ENCODE assay signal across 22 cellular contexts in the genomic region with DNA sequence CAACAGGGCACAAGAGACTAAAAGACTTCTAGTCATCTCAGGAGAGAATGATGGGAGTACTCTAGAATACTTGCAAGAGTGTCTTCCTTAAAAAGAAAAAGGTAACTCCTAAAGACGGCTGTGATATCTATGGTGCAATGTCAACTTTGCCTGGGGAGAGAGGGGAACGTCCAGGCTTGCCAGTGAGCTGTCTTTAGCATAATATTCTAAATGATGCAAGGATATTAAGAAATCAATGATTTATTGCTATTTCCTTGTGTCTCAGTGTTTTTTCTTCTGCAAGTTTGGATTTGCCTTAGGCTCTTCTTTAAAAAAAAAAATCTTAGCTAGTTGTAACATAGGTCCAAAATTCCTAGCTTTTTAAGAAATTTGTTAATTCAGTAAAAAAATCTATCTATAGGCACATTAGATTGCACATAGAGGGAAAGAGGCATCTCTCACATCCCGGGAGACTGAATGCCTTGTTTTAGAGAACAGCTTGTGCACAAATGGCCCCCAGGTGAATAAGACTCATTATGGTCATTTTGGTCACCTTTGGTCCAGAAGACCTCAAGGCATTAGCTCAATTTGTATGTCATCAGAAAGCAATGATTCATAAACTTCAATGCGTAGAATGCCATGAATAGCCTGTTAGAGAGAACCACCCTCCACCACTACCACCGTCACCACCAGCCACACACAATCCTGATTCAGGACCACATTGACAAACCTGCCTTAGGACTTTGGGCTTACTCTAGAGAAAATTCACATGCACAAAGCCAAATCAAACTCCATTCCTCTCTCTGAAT.
DNase-seq lines count a peak whose midpoint lies in the region; ATAC-seq, FAIRE-seq and TF ChIP-seq lines count a peak whose summit lies in the region.
"Had no signal": no experiment of that assay in that cellular context is flagged by ENCODE, and none has a peak within 500 bp of the region (broad histone marks: within the 10 kb centered on the region; RNA-seq: fewer than 3 reads in every experiment).

No MANE protein-coding gene starts in this region.

- TF ChIP-seq CTCF in left ventricle myocardium inferior (IDR thresholded peaks at IDR 0.05; ENCODE audit: borderline replicate concordance): no peak
- TF ChIP-seq CTCF in right atrium auricular region (IDR thresholded peaks at IDR 0.05): no peak
- TF ChIP-seq CTCF in keratinocyte (optimal IDR thresholded peaks at IDR 0.05 in 1 of 3, IDR thresholded peaks at IDR 0.05 in 1 of 3, conservative IDR thresholded peaks at IDR 0.05 in 1 of 3; ENCODE audit: extremely low read depth in 1 of 3, insufficient read depth in 2 of 3, low read length in 3 of 3): no peak

- H3K27ac ChIP-seq in left ventricle myocardium inferior (replicated peaks) (peak overlapping the region; percentile 41), right atrium auricular region (no peak overlapping the region), keratinocyte (ENCODE audit: control insufficient read depth, insufficient read depth, low read length) (peak overlapping the region; percentile 78)
- H3K27ac ChIP-seq: BLaER1, GM23248, SJSA1 had no signal

- H3K9me3 ChIP-seq in left ventricle myocardium inferior (replicated peaks) (no peaks in the 10 kb centered on the region), right atrium auricular region (no peaks in the 10 kb centered on the region), keratinocyte (ENCODE audit: control insufficient read depth, low read depth, low read length) (no peaks in the 10 kb centered on the region)
- H3K9me3 ChIP-seq: BLaER1, SJSA1 had no signal

- dilution Hi-C loops in keratinocyte (cut with MboI; ENCODE audit: extremely low pct_ligation_motif_present, low sequenced_read_pairs): no loop called here

- no peak overlapping the region for H3K4me3 ChIP-seq in left ventricle myocardium inferior
- H3K4me3 ChIP-seq in right atrium auricular region: no peak overlapping the region
- peak overlapping the region in 2 of 3 experiments; percentile 13 to 30 for H3K4me3 ChIP-seq in keratinocyte (ENCODE audit: control insufficient read depth in 2 of 3, extremely low read depth in 1 of 3, insufficient read depth in 2 of 3, low read depth in 1 of 3, low read length in 3 of 3)
- H3K4me3 ChIP-seq: BLaER1, GM23248, SJSA1 had no signal

- no peak for ATAC-seq in HG02678 (IDR thresholded peaks at IDR 0.05; ENCODE audit: unreplicated experiment)
- no peak for ATAC-seq in GM19397 (IDR thresholded peaks at IDR 0.05; ENCODE audit: unreplicated experiment)
- no peak for ATAC-seq in HG03460 (IDR thresholded peaks at IDR 0.05; ENCODE audit: unreplicated experiment)

- DNase-seq in left ventricle myocardium inferior (no peak), right atrium auricular region (ENCODE audit: low spot score) (no peak), amniotic epithelial cell (ENCODE audit: low read depth) (peak; percentile 44), keratinocyte (ENCODE audit: low read depth, low spot score) (no peak)
- no peak for DNase-seq in stimulated activated CD4-positive, alpha-beta T cell treated with anti-CD3 and anti-CD28 coated beads, Interleukin-2, amount 100 ng/mL, for 48 hours
- DNase-seq: 8988T; CD8-positive, alpha-beta memory T cell; DMS79 treated with DMSO at 0.1 percent for 48 hours; GM23248; HCEC 1CT; KG1; NCI-H1436; NCI-H2029; NCI-H2171 treated with DMSO at 0.1 percent for 48 hours; NCI-H446 treated with DMSO at 0.1 percent for 48 hours; NCI-H748 treated with DMSO at 0.1 percent for 48 hours; RPMI8226 had no signal

- H3K4me1 ChIP-seq in left ventricle myocardium inferior (peaks cover 60% of the 10 kb centered on the region), right atrium auricular region (peaks cover 0 to 25% of the 10 kb centered on the region in 2 donors), keratinocyte (ENCODE audit: control insufficient read depth, extremely low read depth, insufficient read depth, low read length) (peaks cover 42% of the 10 kb centered on the region)
- H3K4me1 ChIP-seq: BLaER1 had no signal

- H3K27me3 ChIP-seq in left ventricle myocardium inferior (ENCODE audit: low read depth): no peaks in the 10 kb centered on the region
- H3K27me3 ChIP-seq in right atrium auricular region: no peaks in the 10 kb centered on the region
- H3K27me3 ChIP-seq in keratinocyte (ENCODE audit: control insufficient read depth, extremely low read depth, insufficient read depth, low read length): no peaks in the 10 kb centered on the region
- H3K27me3 ChIP-seq: BLaER1, SJSA1 had no signal

- peak overlapping the region; percentile 67 for H3K4me2 ChIP-seq in keratinocyte (ENCODE audit: control insufficient read depth, extremely low read depth, insufficient read depth, low read depth, low read length)
- H3K4me2 ChIP-seq: BLaER1 had no signal

- peak; percentile 86 for FAIRE-seq in keratinocyte (lab: Jason Lieb, UNC)

- no peaks in the 10 kb centered on the region for H3K79me2 ChIP-seq in keratinocyte (ENCODE audit: control insufficient read depth, insufficient read depth, low read length)

- H3K9me1 ChIP-seq in keratinocyte (ENCODE audit: control insufficient read depth, extremely low read depth, insufficient read depth, low read length): no peaks in the 10 kb centered on the region

- intact Hi-C loops in left ventricle myocardium inferior (cut with micrococcal nuclease): no loop called here

- H3K36me3 ChIP-seq in left ventricle myocardium inferior: no peaks in the 10 kb centered on the region
- H3K36me3 ChIP-seq in right atrium auricular region: no peaks in the 10 kb centered on the region
- no peaks in the 10 kb centered on the region for H3K36me3 ChIP-seq in keratinocyte (ENCODE audit: control insufficient read depth in 2 of 2, extremely low read depth in 1 of 2, insufficient read depth in 2 of 2, low read length in 2 of 2)
- H3K36me3 ChIP-seq: BLaER1, SJSA1 had no signal

- no peak overlapping the region for H2AFZ ChIP-seq in keratinocyte (ENCODE audit: control insufficient read depth, low read length)
- H2AFZ ChIP-seq: GM23248 had no signal

- no peak overlapping the region for H3K9ac ChIP-seq in keratinocyte (ENCODE audit: control insufficient read depth, extremely low read depth, insufficient read depth, low read length)
- H3K9ac ChIP-seq: BLaER1, GM23248 had no signal

- H4K20me1 ChIP-seq in keratinocyte (ENCODE audit: control insufficient read depth, extremely low read depth, insufficient read depth, low read length): no peaks in the 10 kb centered on the region
- H4K20me1 ChIP-seq: BLaER1 had no signal

Comparison
In these comparisons a context has a peak if more than half of its experiments do, and no peak if none do; other contexts are left out.
1. H3K27ac ChIP-seq: peak in left ventricle myocardium inferior (single experiment) and keratinocyte (single experiment); none in right atrium auricular region (0 of 2).
2. H3K4me3 ChIP-seq: peak in keratinocyte (2 of 3); none in left ventricle myocardium inferior (single experiment) and right atrium auricular region (0 of 2).